Comparison of ENCODE assay signal across 8 cellular contexts in the genomic region with DNA sequence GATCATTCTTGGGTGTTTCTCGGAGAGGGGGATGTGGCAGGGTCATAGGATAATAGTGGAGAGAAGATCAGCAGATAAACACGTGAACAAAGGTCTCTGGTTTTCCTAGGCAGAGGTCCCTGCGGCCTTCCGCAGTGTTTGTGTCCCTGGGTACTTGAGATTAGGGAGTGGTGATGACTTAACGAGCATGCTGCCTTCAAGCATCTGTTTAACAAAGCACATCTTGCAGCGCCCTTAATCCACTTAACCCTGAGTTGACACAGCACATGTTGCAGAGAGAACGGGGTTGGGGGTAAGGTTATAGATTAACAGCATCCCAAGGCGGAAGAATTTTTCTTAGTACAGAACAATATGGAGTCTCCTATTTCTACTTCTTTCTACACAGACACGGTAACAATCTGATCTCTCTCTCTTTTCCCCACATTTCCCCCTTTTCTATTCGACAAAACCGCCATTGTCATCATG. TPM values are rescaled to one million over a fixed set of nuclear protein-coding genes. Genes with fewer than 3 reads are reported as not detected.
A peak's percentile ranks its signal among the peaks of the same experiment; 100 is the strongest.
DNase-seq lines count a peak whose midpoint lies in the region; ATAC-seq and TF ChIP-seq lines count a peak whose summit lies in the region.
"Not testable (repeated sequence)": the region's sequence is repeated elsewhere in the genome, so short reads cannot be mapped to it uniquely, and the experiment has no call there.

No MANE protein-coding gene starts in this region.

- DNase-seq in AG09309 (ENCODE audit: low read depth); PC-9; esophagus muscularis mucosa (ENCODE audit: extremely low spot score); kidney epithelial cell (ENCODE audit: low read depth); nephron progenitor cell; stimulated activated naive B cell treated with anti-CD40 and anti-IgM and Interleukin-4, amounts not matched to agents 10 μg/mL and 1 μg/mL and 100 μg/mL, for 72 hours: not testable (repeated sequence)

- H3K27me3 ChIP-seq in PC-9 (ENCODE audit: insufficient read depth, low read depth); esophagus muscularis mucosa; kidney epithelial cell (ENCODE audit: control insufficient read depth, insufficient read depth, low read length): not testable (repeated sequence)

- not testable (repeated sequence) for H3K27me3 Mint-ChIP-seq in brain; nephron progenitor cell (ENCODE audit: low read depth, poor library complexity)
- H3K27me3 Mint-ChIP-seq in stimulated activated naive B cell treated with anti-CD40 and anti-IgM and Interleukin-4, amounts not matched to agents 10 μg/mL and 1 μg/mL and 100 μg/mL, for 72 hours, result peaks cover 9 to 10% of the 10 kb centered on the region in 2 donors

- H3K4me1 Mint-ChIP-seq in brain (peaks cover 16% of the 10 kb centered on the region), nephron progenitor cell (peaks cover 15% of the 10 kb centered on the region)
- H3K4me1 Mint-ChIP-seq in stimulated activated naive B cell treated with anti-CD40 and anti-IgM and Interleukin-4, amounts not matched to agents 10 μg/mL and 1 μg/mL and 100 μg/mL, for 72 hours, result peaks cover 14 to 23% of the 10 kb centered on the region in 2 donors

- not testable (repeated sequence) for H4K20me1 ChIP-seq in PC-9 (ENCODE audit: insufficient read depth)

- intact Hi-C loops in PC-9 (cut with micrococcal nuclease; ENCODE audit: unreplicated experiment); esophagus muscularis mucosa (cut with DNase I): not testable (repeated sequence)

- POLR2A ChIA-PET in HEK293 (lab: Yijun Ruan, JAX); PC-9 (lab: Charles Lee; ENCODE audit: unreplicated experiment): not testable (repeated sequence)

- peaks cover 14% of the 10 kb centered on the region for H3K4me1 ChIP-seq in HEK293 (ENCODE audit: control insufficient read depth, insufficient read depth, low read length)
- not testable (repeated sequence) for H3K4me1 ChIP-seq in PC-9 (replicated peaks; ENCODE audit: insufficient read depth)
- H3K4me1 ChIP-seq in esophagus muscularis mucosa, result peaks cover 12 to 18% (median 18%) of the 10 kb centered on the region in 4 donors

- H3K4me3 ChIP-seq in AG09309 (ENCODE audit: control insufficient read depth, low read depth, low read length) (peak overlapping the region; percentile 47), PC-9 (peak overlapping the region; percentile 60; the same call in 1 of the 2 replicates), esophagus muscularis mucosa (peak overlapping the region; percentile 52 to 64 (median 58)), kidney epithelial cell (ENCODE audit: low read depth, low read length) (peak overlapping the region; percentile 54)
- H3K4me3 ChIP-seq in HEK293 (ENCODE audit: low read depth, low read length), result not testable (repeated sequence)

- WGBS in esophagus muscularis mucosa, result 49% methylated on average over 11 of the region's 11 CpGs

- BruUV-seq in PC-9 (replicated peaks; lab: Mats Ljungman, UMichigan), result not testable (repeated sequence)

- H3K4me3 Mint-ChIP-seq in brain (peak overlapping the region; percentile 79 to 88 (median 82)), nephron progenitor cell (peak overlapping the region; percentile 84)
- peak overlapping the region; percentile 80 to 81 for H3K4me3 Mint-ChIP-seq in stimulated activated naive B cell treated with anti-CD40 and anti-IgM and Interleukin-4, amounts not matched to agents 10 μg/mL and 1 μg/mL and 100 μg/mL, for 72 hours

- H3K9me2 ChIP-seq in PC-9 (ENCODE audit: insufficient read depth), result not testable (repeated sequence)

- ATAC-seq in stimulated activated naive B cell treated with anti-CD40 and anti-IgM and Interleukin-4, amounts not matched to agents 10 μg/mL and 1 μg/mL and 100 μg/mL, for 72 hours (replicated peaks), result peak in 1 of 2 donors; percentile 7

- not testable (repeated sequence) for H3K79me2 ChIP-seq in PC-9 (ENCODE audit: low read depth)

- H3K27ac Mint-ChIP-seq in brain, result peak overlapping the region in 4 of 5 experiments; percentile 44 to 82 (median 70)
- not testable (repeated sequence) for H3K27ac Mint-ChIP-seq in nephron progenitor cell; stimulated activated naive B cell treated with anti-CD40 and anti-IgM and Interleukin-4, amounts not matched to agents 10 μg/mL and 1 μg/mL and 100 μg/mL, for 72 hours

- not testable (repeated sequence) for TF ChIP-seq CTCF in AG09309 (IDR thresholded peaks at IDR 0.05; ENCODE audit: control insufficient read depth, insufficient read depth, low read depth, low read length, missing control alignments); HEK293 (tag by site-specific recombination; IDR thresholded peaks at IDR 0.05); PC-9 (conservative IDR thresholded peaks at IDR 0.05); brain (conservative IDR thresholded peaks at IDR 0.05); esophagus muscularis mucosa (IDR thresholded peaks at IDR 0.05); kidney epithelial cell (IDR thresholded peaks at IDR 0.05; ENCODE audit: insufficient read depth, low read length, poor library complexity, severe bottlenecking); nephron progenitor cell (IDR thresholded peaks at IDR 0.05)

- not testable (repeated sequence) for H2AFZ ChIP-seq in PC-9

- H3K4me2 ChIP-seq in PC-9, result peak overlapping the region; percentile 98

- TF ChIP-seq POLR2A in esophagus muscularis mucosa (IDR thresholded peaks at IDR 0.05; ENCODE audit: low read depth), result not testable (repeated sequence)

- CTCF ChIA-PET in HEK293 (lab: Yijun Ruan, JAX); PC-9 (lab: Charles Lee): not testable (repeated sequence)

- not testable (repeated sequence) for H3F3A ChIP-seq in PC-9 (ENCODE audit: insufficient read depth, low read depth)

- not testable (repeated sequence) for H3K36me3 ChIP-seq in HEK293 (ENCODE audit: control insufficient read depth in 2 of 2, insufficient read depth in 1 of 2, low read length in 2 of 2); PC-9 (ENCODE audit: low read depth); esophagus muscularis mucosa; kidney epithelial cell (ENCODE audit: control insufficient read depth, insufficient read depth, low read length)

- H3K27ac ChIP-seq in HEK293 (ENCODE audit: extremely low read depth, low read depth, low read length); PC-9; esophagus muscularis mucosa (replicated peaks in 1 of 4): not testable (repeated sequence)

- H3K9me3 ChIP-seq in HEK293 (ENCODE audit: control insufficient read depth, insufficient read depth, low read depth, low read length); PC-9 (ENCODE audit: insufficient read depth, low read depth); esophagus muscularis mucosa: not testable (repeated sequence)

- not testable (repeated sequence) for TF ChIP-seq EP300 in esophagus muscularis mucosa (IDR thresholded peaks at IDR 0.05)

- H3K9me3 Mint-ChIP-seq in brain; nephron progenitor cell; stimulated activated naive B cell treated with anti-CD40 and anti-IgM and Interleukin-4, amounts not matched to agents 10 μg/mL and 1 μg/mL and 100 μg/mL, for 72 hours: not testable (repeated sequence)

- not testable (repeated sequence) for H3K36me3 Mint-ChIP-seq in brain; nephron progenitor cell (ENCODE audit: low read depth)
- peaks cover 14 to 18% of the 10 kb centered on the region in 2 donors for H3K36me3 Mint-ChIP-seq in stimulated activated naive B cell treated with anti-CD40 and anti-IgM and Interleukin-4, amounts not matched to agents 10 μg/mL and 1 μg/mL and 100 μg/mL, for 72 hours

TF ChIP-seq in HEK293, 187 proteins besides CTCF, POLR2A, EP300 and RAD21 (continues in another document):
- peak; percentile 49 for TF ChIP-seq ZXDB (tag by site-specific recombination; IDR thresholded peaks at IDR 0.05)
- TF ChIP-seq, protein P1, sequence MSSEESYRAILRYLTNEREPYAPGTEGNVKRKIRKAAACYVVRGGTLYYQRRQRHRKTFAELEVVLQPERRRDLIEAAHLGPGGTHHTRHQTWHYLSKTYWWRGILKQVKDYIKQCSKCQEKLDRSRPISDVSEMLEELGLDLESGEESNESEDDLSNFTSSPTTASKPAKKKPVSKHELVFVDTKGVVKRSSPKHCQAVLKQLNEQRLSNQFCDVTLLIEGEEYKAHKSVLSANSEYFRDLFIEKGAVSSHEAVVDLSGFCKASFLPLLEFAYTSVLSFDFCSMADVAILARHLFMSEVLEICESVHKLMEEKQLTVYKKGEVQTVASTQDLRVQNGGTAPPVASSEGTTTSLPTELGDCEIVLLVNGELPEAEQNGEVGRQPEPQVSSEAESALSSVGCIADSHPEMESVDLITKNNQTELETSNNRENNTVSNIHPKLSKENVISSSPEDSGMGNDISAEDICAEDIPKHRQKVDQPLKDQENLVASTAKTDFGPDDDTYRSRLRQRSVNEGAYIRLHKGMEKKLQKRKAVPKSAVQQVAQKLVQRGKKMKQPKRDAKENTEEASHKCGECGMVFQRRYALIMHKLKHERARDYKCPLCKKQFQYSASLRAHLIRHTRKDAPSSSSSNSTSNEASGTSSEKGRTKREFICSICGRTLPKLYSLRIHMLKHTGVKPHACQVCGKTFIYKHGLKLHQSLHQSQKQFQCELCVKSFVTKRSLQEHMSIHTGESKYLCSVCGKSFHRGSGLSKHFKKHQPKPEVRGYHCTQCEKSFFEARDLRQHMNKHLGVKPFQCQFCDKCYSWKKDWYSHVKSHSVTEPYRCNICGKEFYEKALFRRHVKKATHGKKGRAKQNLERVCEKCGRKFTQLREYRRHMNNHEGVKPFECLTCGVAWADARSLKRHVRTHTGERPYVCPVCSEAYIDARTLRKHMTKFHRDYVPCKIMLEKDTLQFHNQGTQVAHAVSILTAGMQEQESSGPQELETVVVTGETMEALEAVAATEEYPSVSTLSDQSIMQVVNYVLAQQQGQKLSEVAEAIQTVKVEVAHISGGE (tag by site-specific recombination; conservative IDR thresholded peaks at IDR 0.05; ENCODE audit: low read depth), result 0 out of 2 replicates have a peak, but pooled peaks have one; percentile 28
- peak; percentile 54 for TF ChIP-seq SCRT2 (tag by site-specific recombination; IDR thresholded peaks at IDR 0.05)

RNA-seq across cellular contexts. Expression of a gene that starts 0.4 kb away (rescaled TPM):
- total RNA-seq in PC-9 (2021) (0.20 and 0.31 TPM in 2 replicates), esophagus muscularis mucosa (under 1 TPM in 2 of 4 donors, not detected in 2; 0.33 to 0.83 TPM), kidney epithelial cell (0.48 and 0.63 TPM in 2 replicates)
- polyA plus RNA-seq in brain (ENCODE audit: insufficient read depth, low read depth, low replicate concordance), result not detected
